1 cellular context compared by ENCODE assay signal in genomic region chr11:2728663-2729332, GRCh38.
TF ChIP-seq lines count a peak whose summit lies in the region.

No MANE protein-coding gene starts in this region.

TF ChIP-seq in HepG2, 621 proteins besides CTCF, POLR2A, EP300 and RAD21 (continued from another document and continues in another):
- TF ChIP-seq SOX6 (IDR thresholded peaks at IDR 0.05) (no peak), SOX6 (CRISPR knock-in tag; IDR thresholded peaks at IDR 0.05) (peak; percentile 98), CREB1 (IDR thresholded peaks at IDR 0.05) (no peak), CREB1 (CRISPR knock-in tag; IDR thresholded peaks at IDR 0.05) (no peak), PAX8 (CRISPR knock-in tag; IDR thresholded peaks at IDR 0.05; ENCODE audit: borderline replicate concordance) (no peak), SAP130 (CRISPR knock-in tag; IDR thresholded peaks at IDR 0.05; ENCODE audit: low read depth) (peak; percentile 71), RELA (CRISPR knock-in tag; IDR thresholded peaks at IDR 0.05) (no peak), FOXK1 (CRISPR knock-in tag; IDR thresholded peaks at IDR 0.05; ENCODE audit: borderline replicate concordance, low read depth) (no peak), ARID3A (IDR thresholded peaks at IDR 0.05; ENCODE audit: low read depth, low read length) (peak; percentile 87), ZNF329 (CRISPR knock-in tag; IDR thresholded peaks at IDR 0.05; ENCODE audit: low read depth) (no peak), ATF5 (CRISPR knock-in tag; IDR thresholded peaks at IDR 0.05; ENCODE audit: low read depth) (no peak), KMT2B (CRISPR knock-in tag; IDR thresholded peaks at IDR 0.05) (peak; percentile 53; the same call in 1 of the 2 replicates), ZNF547 (CRISPR knock-in tag; IDR thresholded peaks at IDR 0.05) (peak; percentile 55; the same call in 1 of the 2 replicates), MTA1 (CRISPR knock-in tag; IDR thresholded peaks at IDR 0.05; ENCODE audit: borderline replicate concordance) (peak; percentile 91; the same call in 1 of the 2 replicates), FOXP1 (IDR thresholded peaks at IDR 0.05) (peak; percentile 89), FOXP1 (CRISPR knock-in tag; IDR thresholded peaks at IDR 0.05) (peak; percentile 74), ZNF790 (CRISPR knock-in tag; IDR thresholded peaks at IDR 0.05; ENCODE audit: borderline replicate concordance) (no peak), ZSCAN22 (CRISPR knock-in tag; IDR thresholded peaks at IDR 0.05) (0 out of 2 replicates have a peak, but pooled peaks have one; percentile 27), CBFB (CRISPR knock-in tag; IDR thresholded peaks at IDR 0.05) (peak; percentile 73), ZNF317 (CRISPR knock-in tag; IDR thresholded peaks at IDR 0.05) (no peak), ZNF850 (CRISPR knock-in tag; conservative IDR thresholded peaks at IDR 0.05) (no peak), XRCC5 (optimal IDR thresholded peaks at IDR 0.05; ENCODE audit: low read length) (peak; percentile 88), PITX1 (CRISPR knock-in tag; IDR thresholded peaks at IDR 0.05) (peak; percentile 86), TCF7L2 (IDR thresholded peaks at IDR 0.05; ENCODE audit: low read depth, low read length) (no peak), HOXA7 (CRISPR knock-in tag; IDR thresholded peaks at IDR 0.05) (no peak), ZNF292 (CRISPR knock-in tag; IDR thresholded peaks at IDR 0.05; ENCODE audit: borderline replicate concordance, low read depth) (peak; percentile 86; the same call in 1 of the 2 replicates), ZNF574 (CRISPR knock-in tag; IDR thresholded peaks at IDR 0.05) (peak; percentile 59), MAZ (IDR thresholded peaks at IDR 0.05; ENCODE audit: borderline replicate concordance, low read depth, low read length) (peak; percentile 35; the same call in 1 of the 2 replicates), MAZ (CRISPR knock-in tag; IDR thresholded peaks at IDR 0.05; ENCODE audit: low read depth) (peak; percentile 53; the same call in 1 of the 2 replicates), CREM (IDR thresholded peaks at IDR 0.05) (peak; percentile 82), CREM (CRISPR knock-in tag; IDR thresholded peaks at IDR 0.05) (no peak), ZBTB42 (CRISPR knock-in tag; IDR thresholded peaks at IDR 0.05) (no peak), THYN1 (CRISPR knock-in tag; IDR thresholded peaks at IDR 0.05; ENCODE audit: borderline replicate concordance, low read depth) (no peak), ZNF101 (CRISPR knock-in tag; IDR thresholded peaks at IDR 0.05; ENCODE audit: borderline replicate concordance, low read depth) (0 out of 2 replicates have a peak, but pooled peaks have one; percentile 93), ZBTB38 (CRISPR knock-in tag; IDR thresholded peaks at IDR 0.05) (no peak), WIZ (CRISPR knock-in tag; IDR thresholded peaks at IDR 0.05) (no peak), POGK (CRISPR knock-in tag; conservative IDR thresholded peaks at IDR 0.05) (peak; percentile 32; the same call in 1 of the 2 replicates), HNF4G (IDR thresholded peaks at IDR 0.05; ENCODE audit: borderline replicate concordance, low read depth, low read length) (peak; percentile 96), HNF4G (CRISPR knock-in tag; IDR thresholded peaks at IDR 0.05; ENCODE audit: borderline replicate concordance, low read depth) (peak; percentile 77; the same call in 1 of the 2 replicates), ZFP41 (CRISPR knock-in tag; IDR thresholded peaks at IDR 0.05; ENCODE audit: borderline replicate concordance) (no peak), ZNF556 (CRISPR knock-in tag; IDR thresholded peaks at IDR 0.05; ENCODE audit: borderline replicate concordance) (no peak), TBL1XR1 (IDR thresholded peaks at IDR 0.05; ENCODE audit: borderline replicate concordance, low read length, partially characterized antibody) (peak; percentile 41), ZNF343 (CRISPR knock-in tag; IDR thresholded peaks at IDR 0.05) (no peak), ZNF510 (CRISPR knock-in tag; IDR thresholded peaks at IDR 0.05; ENCODE audit: low read depth) (peak; percentile 45; the same call in 1 of the 2 replicates), ZNF883 (CRISPR knock-in tag; IDR thresholded peaks at IDR 0.05; ENCODE audit: not compliant biosample characterization) (no peak), SIX4 (CRISPR knock-in tag; IDR thresholded peaks at IDR 0.05) (no peak), SAFB2 (CRISPR knock-in tag; IDR thresholded peaks at IDR 0.05; ENCODE audit: borderline replicate concordance, low read depth) (0 out of 2 replicates have a peak, but pooled peaks have one; percentile 40), ZNF260 (CRISPR knock-in tag; IDR thresholded peaks at IDR 0.05; ENCODE audit: borderline replicate concordance, low read depth) (no peak), TP53 (CRISPR knock-in tag; conservative IDR thresholded peaks at IDR 0.05) (no peak), ZBTB34 (CRISPR knock-in tag; IDR thresholded peaks at IDR 0.05) (peak; percentile 66; the same call in 1 of the 2 replicates), THAP9 (CRISPR knock-in tag; IDR thresholded peaks at IDR 0.05; ENCODE audit: borderline replicate concordance) (no peak), ZNF546 (CRISPR knock-in tag; conservative IDR thresholded peaks at IDR 0.05) (no peak; the same call in 1 of the 2 replicates), ZSCAN21 (CRISPR knock-in tag; IDR thresholded peaks at IDR 0.05; ENCODE audit: borderline replicate concordance) (peak; percentile 68; the same call in 1 of the 2 replicates), SIN3A (IDR thresholded peaks at IDR 0.05; ENCODE audit: borderline replicate concordance, low read depth, low read length) (no peak), KMT2A (CRISPR knock-in tag; IDR thresholded peaks at IDR 0.05) (peak; percentile 30; the same call in 1 of the 2 replicates), ZNF367 (CRISPR knock-in tag; IDR thresholded peaks at IDR 0.05; ENCODE audit: borderline replicate concordance) (no peak), FOXA3 (CRISPR knock-in tag; IDR thresholded peaks at IDR 0.05) (peak; percentile 64), ZNF44 (CRISPR knock-in tag; IDR thresholded peaks at IDR 0.05) (no peak), ZNF792 (CRISPR knock-in tag; IDR thresholded peaks at IDR 0.05) (peak; percentile 84)
- TF ChIP-seq, protein P1, sequence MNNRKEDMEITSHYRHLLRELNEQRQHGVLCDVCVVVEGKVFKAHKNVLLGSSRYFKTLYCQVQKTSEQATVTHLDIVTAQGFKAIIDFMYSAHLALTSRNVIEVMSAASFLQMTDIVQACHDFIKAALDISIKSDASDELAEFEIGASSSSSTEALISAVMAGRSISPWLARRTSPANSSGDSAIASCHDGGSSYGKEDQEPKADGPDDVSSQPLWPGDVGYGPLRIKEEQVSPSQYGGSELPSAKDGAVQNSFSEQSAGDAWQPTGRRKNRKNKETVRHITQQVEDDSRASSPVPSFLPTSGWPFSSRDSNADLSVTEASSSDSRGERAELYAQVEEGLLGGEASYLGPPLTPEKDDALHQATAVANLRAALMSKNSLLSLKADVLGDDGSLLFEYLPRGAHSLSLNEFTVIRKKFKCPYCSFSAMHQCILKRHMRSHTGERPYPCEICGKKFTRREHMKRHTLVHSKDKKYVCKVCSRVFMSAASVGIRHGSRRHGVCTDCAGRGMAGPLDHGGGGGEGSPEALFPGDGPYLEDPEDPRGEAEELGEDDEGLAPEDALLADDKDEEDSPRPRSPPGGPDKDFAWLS (CRISPR knock-in tag; IDR thresholded peaks at IDR 0.05; ENCODE audit: borderline replicate concordance), result 0 out of 2 replicates have a peak, but pooled peaks have one; percentile 63
- TF ChIP-seq, protein P2, sequence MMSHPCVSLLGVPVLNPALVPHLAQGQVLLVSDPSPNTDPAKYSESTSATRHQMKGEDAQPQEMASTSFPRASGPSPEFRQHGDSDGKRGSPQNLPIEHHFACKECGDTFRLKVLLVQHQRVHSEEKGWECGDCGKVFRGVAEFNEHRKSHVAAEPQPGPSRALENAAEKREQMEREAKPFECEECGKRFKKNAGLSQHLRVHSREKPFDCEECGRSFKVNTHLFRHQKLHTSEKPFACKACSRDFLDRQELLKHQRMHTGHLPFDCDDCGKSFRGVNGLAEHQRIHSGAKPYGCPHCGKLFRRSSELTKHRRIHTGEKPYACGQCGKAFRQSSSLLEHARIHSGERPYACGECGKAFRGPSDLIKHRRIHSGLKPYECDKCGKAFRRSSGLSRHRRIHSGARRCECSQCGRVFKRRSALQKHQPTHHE (CRISPR knock-in tag; IDR thresholded peaks at IDR 0.05; ENCODE audit: borderline replicate concordance), result no peak; the same call in 1 of the 2 replicates
